21 cellular contexts compared by ENCODE assay signal in the genomic region with DNA sequence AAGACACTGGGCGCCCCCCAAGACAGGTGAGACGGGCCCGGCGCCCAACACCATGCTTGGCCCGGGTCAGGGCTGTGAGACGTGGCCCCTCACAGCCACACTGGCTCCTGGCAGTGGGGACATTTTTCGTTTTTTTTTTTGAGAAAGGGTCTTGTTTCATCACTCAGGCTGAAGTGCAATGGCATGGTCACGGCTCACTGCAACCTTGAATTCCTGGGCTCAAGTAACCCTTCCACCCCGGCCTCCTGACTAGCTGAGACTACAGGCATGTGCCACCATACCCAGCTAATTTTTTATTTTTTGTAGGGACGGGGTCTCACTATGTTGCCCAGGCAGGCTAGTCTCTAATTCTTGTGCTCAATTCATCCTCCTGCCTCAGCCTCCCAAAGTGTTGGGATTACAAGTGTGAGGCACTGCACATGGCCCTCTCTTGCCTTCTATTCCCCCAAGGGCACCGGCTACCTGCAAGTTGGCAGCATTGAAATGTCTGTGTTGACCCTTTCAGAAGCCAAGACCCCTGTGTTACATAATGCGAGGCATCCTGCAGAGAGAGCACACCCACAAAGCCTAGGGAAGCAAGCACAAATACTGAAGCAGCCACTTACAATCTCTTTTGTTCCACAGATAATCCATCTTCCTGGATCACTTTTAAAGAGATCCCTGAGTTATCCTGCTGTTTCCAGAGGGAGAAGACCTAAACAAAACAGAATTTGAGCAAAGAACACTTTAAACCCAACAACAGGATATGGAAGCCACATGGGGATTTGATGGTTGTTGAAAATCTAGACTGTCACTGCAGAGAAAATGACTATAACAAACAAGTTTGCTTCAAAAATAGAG. TPM values are rescaled to one million over a fixed set of nuclear protein-coding genes. Genes with fewer than 3 reads are reported as not detected.
"Had no signal": no experiment of that assay in that cellular context is flagged by ENCODE, and none has a peak within 500 bp of the region (broad histone marks: within the 10 kb centered on the region; RNA-seq: fewer than 3 reads in every experiment).

No MANE protein-coding gene starts in this region.

- H3K4me3 ChIP-seq: left lung, prostate gland, tibial nerve had no signal

- H3K27me3 ChIP-seq: brain microvascular endothelial cell, left lung, tibial nerve had no signal

- H3K9me3 ChIP-seq: left lung, prostate gland, tibial nerve had no signal

- H3K4me3 Mint-ChIP-seq: activated naive CD8-positive, alpha-beta T cell treated with anti-CD3 and anti-CD28 coated beads for 36 hours; activated T-helper 1 cell treated with anti-CD3 and anti-CD28 coated beads, Interleukin-12 subunit alpha, Interleukin-12 subunit beta, Interleukin-2, Interleukin-4 antibody, amounts not matched to agents 30 ng/mL and 10 ng/mL and 1 ng/mL, durations not matched to agents 14 hours and 24 hours and 36 hours; effector memory CD8-positive, alpha-beta T cell; memory B cell; natural killer cell; stimulated activated naive B cell treated with anti-CD40 and anti-IgM and Interleukin-4, amounts not matched to agents 10 μg/mL and 1 μg/mL and 100 μg/mL, for 72 hours; T-cell had no signal

- H3K9me3 Mint-ChIP-seq: activated naive CD8-positive, alpha-beta T cell treated with anti-CD3 and anti-CD28 coated beads for 36 hours; activated T-helper 1 cell treated with anti-CD3 and anti-CD28 coated beads, Interleukin-12 subunit alpha, Interleukin-12 subunit beta, Interleukin-2, Interleukin-4 antibody, amounts not matched to agents 30 ng/mL and 10 ng/mL and 1 ng/mL, durations not matched to agents 14 hours and 24 hours and 36 hours; effector memory CD8-positive, alpha-beta T cell; memory B cell; natural killer cell; stimulated activated naive B cell treated with anti-CD40 and anti-IgM and Interleukin-4, amounts not matched to agents 10 μg/mL and 1 μg/mL and 100 μg/mL, for 72 hours; T-cell had no signal

- H3K4me1 ChIP-seq: left lung, prostate gland had no signal

- ATAC-seq: activated CD4-positive, CD25-positive, alpha-beta regulatory T cell treated with anti-CD3 and anti-CD28 coated beads, Interleukin-2, amount 50 U/mL, for 24 hours; effector memory CD8-positive, alpha-beta T cell; left lung; natural killer cell; stimulated activated naive B cell treated with anti-CD40 and anti-IgM and Interleukin-4, amounts not matched to agents 10 μg/mL and 1 μg/mL and 100 μg/mL, for 72 hours; T-cell had no signal

- H3K4me1 Mint-ChIP-seq: activated naive CD8-positive, alpha-beta T cell treated with anti-CD3 and anti-CD28 coated beads for 36 hours; memory B cell; natural killer cell; stimulated activated naive B cell treated with anti-CD40 and anti-IgM and Interleukin-4, amounts not matched to agents 10 μg/mL and 1 μg/mL and 100 μg/mL, for 72 hours; T-cell had no signal

- DNase-seq: activated CD4-positive, alpha-beta T cell treated with anti-CD3 and anti-CD28 coated beads, Interleukin-2, amount 50 U/mL, for 1 hour; activated naive CD8-positive, alpha-beta T cell treated with anti-CD3 and anti-CD28 coated beads for 36 hours; amygdala; brain microvascular endothelial cell; cerebellar nuclear complex; dermis blood vessel endothelial cell; effector memory CD8-positive, alpha-beta T cell; foreskin melanocyte; head of caudate nucleus; left lung; natural killer cell; occipital lobe; stimulated activated naive B cell treated with anti-CD40 and anti-IgM and Interleukin-4, amounts not matched to agents 10 μg/mL and 1 μg/mL and 100 μg/mL, for 72 hours; T-cell; T-helper 9 cell had no signal

- H3K27ac ChIP-seq: brain microvascular endothelial cell, epithelial cell of prostate, left lung, prostate gland had no signal

- H3K36me3 Mint-ChIP-seq: activated naive CD8-positive, alpha-beta T cell treated with anti-CD3 and anti-CD28 coated beads for 36 hours; natural killer cell had no signal

- H3K27me3 Mint-ChIP-seq: activated naive CD8-positive, alpha-beta T cell treated with anti-CD3 and anti-CD28 coated beads for 36 hours; effector memory CD8-positive, alpha-beta T cell; memory B cell; stimulated activated naive B cell treated with anti-CD40 and anti-IgM and Interleukin-4, amounts not matched to agents 10 μg/mL and 1 μg/mL and 100 μg/mL, for 72 hours; T-cell had no signal

- H3K27ac Mint-ChIP-seq: activated naive CD8-positive, alpha-beta T cell treated with anti-CD3 and anti-CD28 coated beads for 36 hours; activated T-helper 1 cell treated with anti-CD3 and anti-CD28 coated beads, Interleukin-12 subunit alpha, Interleukin-12 subunit beta, Interleukin-2, Interleukin-4 antibody, amounts not matched to agents 30 ng/mL and 10 ng/mL and 1 ng/mL, durations not matched to agents 14 hours and 24 hours and 36 hours; memory B cell; natural killer cell; stimulated activated naive B cell treated with anti-CD40 and anti-IgM and Interleukin-4, amounts not matched to agents 10 μg/mL and 1 μg/mL and 100 μg/mL, for 72 hours; T-cell had no signal

RNA-seq across cellular contexts. Expression of gene SLC4A11, which starts 57.5 kb away (rescaled TPM):
- total RNA-seq: occipital lobe had no signal
